In genomic region chr5:31651241-31651640, GRCh38 we compare ENCODE assay signal across 26 cellular contexts. TPM values are rescaled to one million over a fixed set of nuclear protein-coding genes. Genes with fewer than 3 reads are reported as not detected.
"Had no signal": no experiment of that assay in that cellular context is flagged by ENCODE, and none has a peak within 500 bp of the region (broad histone marks: within the 10 kb centered on the region; RNA-seq: fewer than 3 reads in every experiment).

No MANE protein-coding gene starts in this region.

- H3K4me3 ChIP-seq: coronary artery, dorsolateral prefrontal cortex had no signal

- DNase-seq: activated B cell treated with CpG ODN at 0.5 μM for 24 hours; activated CD4-positive, alpha-beta T cell treated with anti-CD3 and anti-CD28 coated beads for 48 hours; activated CD4-positive, alpha-beta T cell treated with anti-CD3 and anti-CD28 coated beads, Interleukin-2, amount 50 U/mL, for 1 hour; activated CD4-positive, alpha-beta T cell treated with anti-CD3 and anti-CD28 coated beads, Interleukin-2, amount 50 U/mL, for 48 hours; activated CD8-positive, alpha-beta memory T cell treated with anti-CD3 and anti-CD28 coated beads for 24 hours; activated CD8-positive, alpha-beta T cell treated with anti-CD3 and anti-CD28 coated beads for 36 hours; activated effector memory CD4-positive, alpha-beta T cell treated with Interleukin-2 at 50 U/mL for 16 hours; activated gamma-delta T cell treated with Interleukin-2 at 50 U/mL for 16 hours; activated naive CD4-positive, alpha-beta T cell treated with anti-CD3 and anti-CD28 coated beads, Interleukin-2, amount 50 U/mL, for 16 hours; activated naive CD4-positive, alpha-beta T cell treated with Interleukin-2 at 50 U/mL for 16 hours; activated T-cell treated with anti-CD3 and anti-CD28 coated beads, Interleukin-2, amount 50 U/mL, for 4 hours; amniotic stem cell; brain microvascular endothelial cell; effector memory CD4-positive, alpha-beta T cell; endodermal cell; foreskin fibroblast; glutamatergic neuron; T-helper 1 cell; T-helper 17 cell; T1000; WERI-Rb-1 had no signal

- H3K36me3 ChIP-seq: brain microvascular endothelial cell, WERI-Rb-1 had no signal

- ATAC-seq: activated CD4-positive, CD25-positive, alpha-beta regulatory T cell treated with anti-CD3 and anti-CD28 coated beads, Interleukin-2, amount 50 U/mL, for 24 hours; activated CD8-positive, alpha-beta T cell treated with anti-CD3 and anti-CD28 coated beads for 36 hours; activated T-cell treated with anti-CD3 and anti-CD28 coated beads, Interleukin-2, amount 50 U/mL, for 4 hours; activated T-helper 17 cell treated with anti-CD3 and anti-CD28 coated beads, Interleukin-2, amount 50 U/mL, for 72 hours; esophagus mucosa; T-helper 17 cell had no signal

- H3K27ac ChIP-seq: brain microvascular endothelial cell, coronary artery, WERI-Rb-1 had no signal

- H3K27me3 ChIP-seq: brain microvascular endothelial cell, dorsolateral prefrontal cortex had no signal

RNA-seq across cellular contexts. Expression of gene PDZD2, which starts 12.3 kb away (rescaled TPM):
- total RNA-seq: activated CD8-positive, alpha-beta T cell treated with anti-CD3 and anti-CD28 coated beads for 36 hours had no signal
